In genomic region chr1:84259376-84259775, GRCh38 we compare ENCODE assay signal across 16 cellular contexts.
DNase-seq lines count a peak whose midpoint lies in the region; ATAC-seq lines count a peak whose summit lies in the region.
"Had no signal": no experiment of that assay in that cellular context is flagged by ENCODE, and none has a peak within 500 bp of the region (broad histone marks: within the 10 kb centered on the region; RNA-seq: fewer than 3 reads in every experiment).

No MANE protein-coding gene starts in this region.

- DNase-seq in COLO668 (lab: John Stamatoyannopoulos, UW; ENCODE audit: unreplicated experiment) (peak; percentile 42), NCI-H1417 (lab: John Stamatoyannopoulos, UW) (peak; percentile 19 to 99 (median 92)), NCI-H2227 (lab: John Stamatoyannopoulos, UW; ENCODE audit: unreplicated experiment) (peak; percentile 97), NCI-H774 (lab: John Stamatoyannopoulos, UW) (peak; percentile 56), UCSD-AML1 (lab: John Stamatoyannopoulos, UW; ENCODE audit: unreplicated experiment) (no peak), GM19240 (ENCODE audit: insufficient read length, low spot score) (no peak), foreskin melanocyte (no peak)
- DNase-seq: CD8-positive, alpha-beta memory T cell; DMS 273 treated with DMSO at 0.1 percent for 48 hours; GOT3; NCI-H1048; NCI-H524 treated with DMSO at 0.1 percent for 48 hours; PC-3; SJCRH30; T-helper 17 cell had no signal

- ATAC-seq in HG03139 (IDR thresholded peaks at IDR 0.05; ENCODE audit: unreplicated experiment) = no peak
- ATAC-seq: PC-3, T-helper 17 cell had no signal

Comparison
In these comparisons a context has a peak if more than half of its experiments do, and no peak if none do; other contexts are left out.
1. DNase-seq: peak in COLO668 (single experiment), NCI-H1417 (3 of 3), NCI-H2227 (single experiment) and NCI-H774 (single experiment); none in UCSD-AML1 (single experiment), GM19240 (single experiment) and foreskin melanocyte (single experiment).